In genomic region chr17:35577826-35578194, GRCh38 we compare ENCODE assay signal across 1 cellular context.
TF ChIP-seq lines count a peak whose summit lies in the region.

No MANE protein-coding gene starts in this region.

TF ChIP-seq in IMR-90, 13 proteins besides CTCF, POLR2A, EP300 and RAD21 (continued from another document):
- TF ChIP-seq USF2 (IDR thresholded peaks at IDR 0.05; ENCODE audit: low read depth, low read length) (no peak), MAZ (IDR thresholded peaks at IDR 0.05; ENCODE audit: borderline replicate concordance, low read depth, low read length) (no peak), RCOR1 (IDR thresholded peaks at IDR 0.05; ENCODE audit: insufficient replicate concordance, low read length) (no peak), CEBPB (IDR thresholded peaks at IDR 0.05; ENCODE audit: low read depth, low read length) (no peak), CHD1 (IDR thresholded peaks at IDR 0.05; ENCODE audit: low read depth, low read length) (no peak), BHLHE40 (IDR thresholded peaks at IDR 0.05; ENCODE audit: low read depth, low read length) (no peak), MXI1 (IDR thresholded peaks at IDR 0.05; ENCODE audit: borderline replicate concordance, low read depth, low read length) (no peak), MAFK (IDR thresholded peaks at IDR 0.05; ENCODE audit: low read depth, low read length) (no peak), NFE2L2 (IDR thresholded peaks at IDR 0.05; ENCODE audit: low read depth, low read length) (no peak), SMC3 (IDR thresholded peaks at IDR 0.05; ENCODE audit: low read depth, low read length) (no peak)
